Comparison of ENCODE assay signal across 8 cellular contexts in the genomic region with DNA sequence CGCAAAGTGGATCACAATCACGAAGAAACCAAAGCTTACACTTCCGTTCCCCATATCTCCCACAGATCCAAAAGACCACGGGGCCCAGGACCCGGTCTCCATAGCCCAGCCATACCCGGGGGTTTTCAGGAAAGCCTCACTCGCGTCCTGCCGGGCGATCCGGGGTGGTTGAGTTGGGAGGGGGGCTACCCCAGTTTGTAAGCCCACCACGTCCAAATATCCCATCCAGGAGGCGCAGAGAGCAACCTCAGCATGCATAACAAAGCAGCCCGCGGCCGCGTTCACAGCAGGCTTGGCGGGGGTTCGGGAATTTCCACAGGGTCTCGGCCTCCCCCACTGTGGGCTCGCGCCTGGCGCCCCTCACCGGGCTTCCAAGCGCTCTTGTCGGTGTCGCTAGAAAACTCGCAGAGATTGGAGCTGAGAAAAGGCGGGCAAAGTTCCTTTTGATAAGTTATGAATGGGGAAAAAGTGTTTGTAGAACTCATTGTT. TPM values are rescaled to one million over a fixed set of nuclear protein-coding genes. Genes with fewer than 3 reads are reported as not detected.
A peak's percentile ranks its signal among the peaks of the same experiment; 100 is the strongest.
DNase-seq lines count a peak whose midpoint lies in the region; ATAC-seq, FAIRE-seq and TF ChIP-seq lines count a peak whose summit lies in the region.

No MANE protein-coding gene starts in this region.

- SMC1A ChIA-PET in GM12878 (lab: Charles Lee; ENCODE audit: uncharacterized antibody, unreplicated experiment), result interaction anchor here (0.8 to 2.4 kb wide), 4 partner anchors 10 to 287 kb away, joined by 3 to 8 read pairs (median 3); partner anchors contain the start of gene SDF2L1

- in situ Hi-C loops in GM12878 (cut with MboI), result no loop called here

- TF ChIP-seq POLR2A in GM12878 (IDR thresholded peaks at IDR 0.05; ENCODE audit: low read depth, low read length), result no peak

- H3K27me3 Mint-ChIP-seq in T-helper 2 cell treated with Interferon-gamma antibody and Interleukin-4, amounts not matched to agents 5 μg/mL and 100 μg/mL, for 36 hours (ENCODE audit: low read depth), result no peaks in the 10 kb centered on the region
- H3K27me3 Mint-ChIP-seq in memory B cell, result no peaks in the 10 kb centered on the region

- peak overlapping the region; percentile 87 for H3K27ac Mint-ChIP-seq in T-helper 2 cell treated with Interferon-gamma antibody and Interleukin-4, amounts not matched to agents 5 μg/mL and 100 μg/mL, for 36 hours
- peak overlapping the region; percentile 62 for H3K27ac Mint-ChIP-seq in memory B cell

- H3K9me3 ChIP-seq in GM12878 (replicated peaks; ENCODE audit: control insufficient read depth, insufficient read depth, low read length), result no peaks in the 10 kb centered on the region

- DNase-seq in T-helper 2 cell treated with Interferon-gamma antibody and Interleukin-4, amounts not matched to agents 5 μg/mL and 100 μg/mL, for 36 hours (ENCODE audit: low spot score), result no peak
- DNase-seq in T-helper 2 cell (no peak), GM12878 (ENCODE audit: low read depth, low spot score) (no peak), memory B cell (ENCODE audit: low spot score in 2 of 2) (no peak), D341Med (ENCODE audit: low spot score) (no peak), NAMALWA (ENCODE audit: low spot score) (no peak), T-helper 9 cell (no peak)

- ATAC-seq in HG03139 (IDR thresholded peaks at IDR 0.05; ENCODE audit: unreplicated experiment) (peak; percentile 10), GM12878 (peak; percentile 41), memory B cell (ENCODE audit: low read depth) (peak; percentile 25)

- peak overlapping the region; percentile 93 for H3K4me2 ChIP-seq in GM12878 (ENCODE audit: control insufficient read depth, insufficient read depth)

- intact Hi-C loops in GM12878 (cut with micrococcal nuclease; ENCODE audit: unreplicated experiment), result no loop called here

- POLR2A ChIA-PET in GM12878 (lab: Charles Lee), result interaction anchor here (1.4 kb wide), 2 partner anchors 10 to 73 kb away, joined by 3 to 4 read pairs; partner anchors contain the start of gene SDF2L1

- H3K4me1 ChIP-seq in GM12878 (ENCODE audit: control insufficient read depth, insufficient read depth, low read length), result peaks cover 3% of the 10 kb centered on the region

- H3K36me3 ChIP-seq in GM12878 (ENCODE audit: control insufficient read depth in 2 of 2, insufficient read depth in 2 of 2, low read length in 1 of 2), result peaks cover 3% of the 10 kb centered on the region in 2 experiments

- TF ChIP-seq CTCF in GM12878 (IDR thresholded peaks at IDR 0.05 in 2 of 3, conservative IDR thresholded peaks at IDR 0.05 in 1 of 3; ENCODE audit: control insufficient read depth in 2 of 3, extremely low read depth in 1 of 3, insufficient read depth in 1 of 3, low read depth in 3 of 3, low read length in 3 of 3), result no peak

- BruUV-seq in GM12878 (replicated peaks; lab: Mats Ljungman, UMichigan), result no TSS peak

- H3K4me3 Mint-ChIP-seq in T-helper 2 cell treated with Interferon-gamma antibody and Interleukin-4, amounts not matched to agents 5 μg/mL and 100 μg/mL, for 36 hours, result peak overlapping the region; percentile 92
- H3K4me3 Mint-ChIP-seq in memory B cell, result peak overlapping the region; percentile 90

- no peaks in the 10 kb centered on the region for H4K20me1 ChIP-seq in GM12878 (ENCODE audit: control insufficient read depth, insufficient read depth)

- WGBS in GM12878 (ENCODE audit: insufficient coverage, insufficient replicate concordance, low lambda C conversion rate, missing lambda C conversion rate), result under 1% methylated on average over 29 of the region's 29 CpGs

- TF ChIP-seq EP300 in GM12878 (IDR thresholded peaks at IDR 0.05; ENCODE audit: borderline replicate concordance in 1 of 2, control insufficient read depth in 1 of 2, low read depth in 2 of 2, low read length in 2 of 2), result no peak

- H3K27ac ChIP-seq in GM12878 (ENCODE audit: control insufficient read depth, insufficient read depth), result peak overlapping the region; percentile 89

- TF ChIP-seq RAD21 in GM12878 (IDR thresholded peaks at IDR 0.05; ENCODE audit: insufficient read depth, low read depth, low read length), result no peak

- H3K4me1 Mint-ChIP-seq in T-helper 2 cell treated with Interferon-gamma antibody and Interleukin-4, amounts not matched to agents 5 μg/mL and 100 μg/mL, for 36 hours (ENCODE audit: low read depth), result peaks cover 28% of the 10 kb centered on the region
- peaks cover 14% of the 10 kb centered on the region for H3K4me1 Mint-ChIP-seq in memory B cell

- H3K27me3 ChIP-seq in GM12878 (replicated peaks in 1 of 2; ENCODE audit: control insufficient read depth in 2 of 2, insufficient read depth in 2 of 2, low read length in 1 of 2), result no peaks in the 10 kb centered on the region

- no peaks in the 10 kb centered on the region for H3K9me3 Mint-ChIP-seq in T-helper 2 cell treated with Interferon-gamma antibody and Interleukin-4, amounts not matched to agents 5 μg/mL and 100 μg/mL, for 36 hours
- no peaks in the 10 kb centered on the region for H3K9me3 Mint-ChIP-seq in memory B cell

- CTCF ChIA-PET in GM12878 (lab: Yijun Ruan, JAX), result interaction anchor here (0.8 to 3.0 kb wide), 5 partner anchors 10 to 559 kb away, joined by 3 to 10 read pairs (median 3); partner anchors contain the start of genes SDF2L1 and YDJC

- peak overlapping the region; percentile 95 for H3K9ac ChIP-seq in GM12878 (ENCODE audit: control insufficient read depth, insufficient read depth, low read length)

- H3K79me2 ChIP-seq in GM12878 (ENCODE audit: control insufficient read depth, insufficient read depth, low read length), result peaks cover 7% of the 10 kb centered on the region

- H3K4me3 ChIP-seq in GM12878, result peak overlapping the region; percentile 73

- H2AFZ ChIP-seq in GM12878 (ENCODE audit: control insufficient read depth, low read depth, low read length), result peak overlapping the region; percentile 88

- RAD21 ChIA-PET in GM12878 (lab: Charles Lee; ENCODE audit: unreplicated experiment), result interaction anchor here (1.0 to 1.6 kb wide), 2 partner anchors 8 to 111 kb away, joined by 4 read pairs; no protein-coding TSS in a partner anchor

- H3K36me3 Mint-ChIP-seq in T-helper 2 cell treated with Interferon-gamma antibody and Interleukin-4, amounts not matched to agents 5 μg/mL and 100 μg/mL, for 36 hours (ENCODE audit: low read depth), result peaks cover 24% of the 10 kb centered on the region
- H3K36me3 Mint-ChIP-seq in memory B cell, result peaks cover 2% of the 10 kb centered on the region

- FAIRE-seq in GM12878 (lab: Jason Lieb, UNC), result no peak

RNA-seq across cellular contexts. Expression of gene SDF2L1, which starts 9.5 kb away (rescaled TPM):
- total RNA-seq in GM12878 (2013; cell fraction: nucleolus; rRNA removed), result 3.6 and 5.4 TPM in 2 replicates
- total RNA-seq in GM12878 (2014; rRNA removed) (70.2 and 109 TPM in 2 replicates), GM12878 (2014; rRNA removed; fragmentation: Illumina TruSeq; extraction: Trizol) (12.9 and 17.1 TPM in 2 replicates), GM12878 (2021) (81.4 and 90.1 TPM in 2 replicates)
- polyA plus RNA-seq in GM12878 (2011; ENCODE audit: low read depth), result 15.5 TPM
- polyA plus RNA-seq in GM12878 (2011; rRNA removed) (8.8 and 20.8 TPM in 2 replicates), GM12878 (2014; fragmentation: Illumina TruSeq; extraction: Trizol) (0.33 and 3.9 TPM in 2 replicates), GM12878 (2014; fragmentation: Nextera tagmentation; extraction: Ambion mirVana) (10 to 100 TPM in 1 of 2 experiments, 1 to 10 TPM in 1; 3.0 to 17.8 TPM), GM12878 (2014; rRNA removed) (97.9 and 134 TPM in 2 replicates), GM12878 (2016; fragmentation: Nextera tagmentation; extraction: Ambion mirVana) (100 to 1,000 TPM; 191 to 214 TPM)
- polyA plus RNA-seq in GM12878 (2011; cell fraction: cytosol; rRNA removed), result 29.8 and 63.0 TPM in 2 replicates
- polyA plus RNA-seq in GM12878 (2011; cell fraction: nucleus; rRNA removed), result 16.4 and 22.6 TPM in 2 replicates
- polyA plus RNA-seq in GM12878 (2012), result 49.9 and 87.0 TPM in 2 replicates
- 14.3 and 25.4 TPM in 2 replicates for polyA minus RNA-seq in GM12878 (2011; rRNA and poly(A)+ RNA removed)
- 12.2 and 12.8 TPM in 2 replicates for polyA minus RNA-seq in GM12878 (2011; cell fraction: cytosol; rRNA and poly(A)+ RNA removed)
- 4.4 and 8.3 TPM in 2 replicates for polyA minus RNA-seq in GM12878 (2011; cell fraction: nucleus; rRNA and poly(A)+ RNA removed)

RNA-seq across cellular contexts. Expression of gene PPIL2, which starts 14.2 kb away (rescaled TPM):
- 209 and 222 TPM in 2 replicates for total RNA-seq in GM12878 (2013; cell fraction: nucleolus; rRNA removed)
- total RNA-seq in GM12878 (2014; rRNA removed) (27.5 and 32.3 TPM in 2 replicates), GM12878 (2014; rRNA removed; fragmentation: Illumina TruSeq; extraction: Trizol) (27.1 and 29.0 TPM in 2 replicates), GM12878 (2021) (45.1 and 47.3 TPM in 2 replicates)
- polyA plus RNA-seq in GM12878 (2011; ENCODE audit: low read depth), result 15.9 TPM
- polyA plus RNA-seq in GM12878 (2011; rRNA removed) (32.4 and 57.0 TPM in 2 replicates), GM12878 (2014; fragmentation: Illumina TruSeq; extraction: Trizol) (32.9 and 40.6 TPM in 2 replicates), GM12878 (2014; fragmentation: Nextera tagmentation; extraction: Ambion mirVana) (1 to 10 TPM; 3.5 to 5.7 TPM), GM12878 (2014; rRNA removed) (56.8 and 63.5 TPM in 2 replicates), GM12878 (2016; fragmentation: Nextera tagmentation; extraction: Ambion mirVana) (10 to 100 TPM; 39.4 to 46.7 TPM)
- 52.5 and 59.8 TPM in 2 replicates for polyA plus RNA-seq in GM12878 (2011; cell fraction: cytosol; rRNA removed)
- polyA plus RNA-seq in GM12878 (2011; cell fraction: nucleus; rRNA removed), result 243 and 264 TPM in 2 replicates
- 30.2 and 32.0 TPM in 2 replicates for polyA plus RNA-seq in GM12878 (2012)
- polyA minus RNA-seq in GM12878 (2011; rRNA and poly(A)+ RNA removed), result 58.5 and 59.1 TPM in 2 replicates
- polyA minus RNA-seq in GM12878 (2011; cell fraction: cytosol; rRNA and poly(A)+ RNA removed), result 11.9 and 12.9 TPM in 2 replicates
- 64.8 and 107 TPM in 2 replicates for polyA minus RNA-seq in GM12878 (2011; cell fraction: nucleus; rRNA and poly(A)+ RNA removed)

RNA-seq across cellular contexts. Expression of gene CCDC116, which starts 19.0 kb away (rescaled TPM):
- 0.32 and 0.69 TPM in 2 replicates for total RNA-seq in GM12878 (2013; cell fraction: nucleolus; rRNA removed)
- total RNA-seq in GM12878 (2014; rRNA removed) (0.05 TPM in 1 of 2 replicates, not detected in the other), GM12878 (2014; rRNA removed; fragmentation: Illumina TruSeq; extraction: Trizol) (not detected in 2 replicates), GM12878 (2021) (0.18 and 0.29 TPM in 2 replicates)
- polyA plus RNA-seq in GM12878 (2011; ENCODE audit: low read depth), result not detected
- polyA plus RNA-seq in GM12878 (2011; rRNA removed) (0.04 TPM in 1 of 2 replicates, not detected in the other), GM12878 (2014; fragmentation: Illumina TruSeq; extraction: Trizol) (0.04 TPM in 1 of 2 replicates, not detected in the other), GM12878 (2014; fragmentation: Nextera tagmentation; extraction: Ambion mirVana) (not detected), GM12878 (2014; rRNA removed) (0.04 and 0.32 TPM in 2 replicates), GM12878 (2016; fragmentation: Nextera tagmentation; extraction: Ambion mirVana) (not detected)
- polyA plus RNA-seq in GM12878 (2011; cell fraction: cytosol; rRNA removed), result 0.09 and 0.13 TPM in 2 replicates
- polyA plus RNA-seq in GM12878 (2011; cell fraction: nucleus; rRNA removed), result 0.39 and 0.50 TPM in 2 replicates
- 0.06 TPM in 1 of 2 replicates, not detected in the other for polyA plus RNA-seq in GM12878 (2012)
- 0.10 TPM in 1 of 2 replicates, not detected in the other for polyA minus RNA-seq in GM12878 (2011; rRNA and poly(A)+ RNA removed)
- polyA minus RNA-seq in GM12878 (2011; cell fraction: cytosol; rRNA and poly(A)+ RNA removed), result not detected in 2 replicates
- polyA minus RNA-seq in GM12878 (2011; cell fraction: nucleus; rRNA and poly(A)+ RNA removed), result 0.19 and 0.24 TPM in 2 replicates

RNA-seq across cellular contexts. Expression of gene YDJC, which starts 21.7 kb away (rescaled TPM):
- total RNA-seq in GM12878 (2013; cell fraction: nucleolus; rRNA removed), result 37.4 and 44.8 TPM in 2 replicates
- total RNA-seq in GM12878 (2014; rRNA removed) (64.1 and 75.4 TPM in 2 replicates), GM12878 (2014; rRNA removed; fragmentation: Illumina TruSeq; extraction: Trizol) (10.1 and 12.0 TPM in 2 replicates), GM12878 (2021) (55.7 and 58.4 TPM in 2 replicates)
- 4.8 TPM for polyA plus RNA-seq in GM12878 (2011; ENCODE audit: low read depth)
- polyA plus RNA-seq in GM12878 (2011; rRNA removed) (6.3 and 18.3 TPM in 2 replicates), GM12878 (2014; fragmentation: Illumina TruSeq; extraction: Trizol) (2.1 and 8.4 TPM in 2 replicates), GM12878 (2014; fragmentation: Nextera tagmentation; extraction: Ambion mirVana) (1 to 10 TPM in 1 of 2 experiments, under 1 TPM in 1; 1.00 to 4.4 TPM), GM12878 (2014; rRNA removed) (72.1 and 83.6 TPM in 2 replicates), GM12878 (2016; fragmentation: Nextera tagmentation; extraction: Ambion mirVana) (10 to 100 TPM; 68.5 to 77.6 TPM)
- polyA plus RNA-seq in GM12878 (2011; cell fraction: cytosol; rRNA removed), result 31.1 and 59.0 TPM in 2 replicates
- polyA plus RNA-seq in GM12878 (2011; cell fraction: nucleus; rRNA removed), result 60.2 and 70.8 TPM in 2 replicates
- 27.7 and 31.7 TPM in 2 replicates for polyA plus RNA-seq in GM12878 (2012)
- 5.0 and 15.1 TPM in 2 replicates for polyA minus RNA-seq in GM12878 (2011; rRNA and poly(A)+ RNA removed)
- polyA minus RNA-seq in GM12878 (2011; cell fraction: cytosol; rRNA and poly(A)+ RNA removed), result 8.5 and 15.4 TPM in 2 replicates
- polyA minus RNA-seq in GM12878 (2011; cell fraction: nucleus; rRNA and poly(A)+ RNA removed), result 22.6 and 40.6 TPM in 2 replicates
